In the genomic region with DNA sequence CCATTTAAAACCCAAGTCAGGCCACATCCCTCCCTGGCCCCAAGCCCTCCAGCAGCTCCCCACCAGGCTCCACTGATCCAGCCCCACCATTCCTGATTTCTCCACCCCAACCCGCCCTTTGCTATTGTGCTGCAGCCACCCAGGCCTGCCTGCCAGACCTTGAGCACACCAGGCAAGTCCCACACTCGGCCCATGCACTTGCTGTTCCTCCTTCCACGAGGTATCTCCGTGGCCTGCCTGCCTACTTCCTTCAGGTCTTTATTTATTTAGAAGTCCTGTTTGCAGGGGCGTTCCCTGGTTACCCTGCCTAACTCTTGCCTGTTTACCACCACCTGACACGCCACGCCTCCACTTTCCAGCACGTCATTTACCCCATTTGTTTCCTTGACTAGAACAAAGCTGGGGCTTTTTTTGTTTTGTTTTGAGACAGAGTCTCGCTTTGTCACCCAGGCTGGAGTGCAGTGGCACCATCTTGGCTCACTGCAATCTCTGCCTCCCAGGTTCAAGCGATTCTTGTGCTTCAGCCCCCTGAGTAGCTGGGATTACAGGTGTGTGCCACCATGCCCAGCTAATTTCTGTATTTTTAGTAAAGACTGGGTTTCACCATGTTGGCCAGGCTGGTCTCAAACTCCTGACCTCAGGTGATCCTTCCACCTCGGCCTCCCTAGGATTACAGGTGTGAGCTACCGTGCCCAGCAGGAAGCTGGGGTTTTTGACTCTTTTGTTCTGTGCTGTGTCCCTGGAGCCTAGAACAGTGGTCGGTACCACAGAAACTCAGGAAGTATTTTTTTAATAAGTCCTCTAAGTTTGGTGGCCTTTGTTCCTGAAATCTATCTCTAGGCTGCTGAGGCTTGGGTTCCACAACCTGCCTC, we compare ENCODE assay signal across 8 cellular contexts. TPM values are rescaled to one million over a fixed set of nuclear protein-coding genes. Genes with fewer than 3 reads are reported as not detected.
DNase-seq lines count a peak whose midpoint lies in the region; ATAC-seq and TF ChIP-seq lines count a peak whose summit lies in the region.

No MANE protein-coding gene starts in this region.

- intact Hi-C loops in Panc1 (cut with micrococcal nuclease; ENCODE audit: unreplicated experiment): loop anchor here (5.0 kb wide), 1 partner anchor 243 kb away; the partner anchor contains the start of gene MEI1

- peaks cover 7% of the 10 kb centered on the region for H3K36me3 ChIP-seq in Panc1 (ENCODE audit: control insufficient read depth, insufficient read depth, low read length)

- CTCF ChIA-PET in Panc1 (lab: Charles Lee): interaction anchor here (0.6 to 1.8 kb wide), 5 partner anchors 14 to 357 kb away, joined by 4 to 13 read pairs (median 8); no protein-coding TSS in a partner anchor

- H3K4me1 ChIP-seq in Panc1 (ENCODE audit: control insufficient read depth, insufficient read depth, low read length) (no peaks in the 10 kb centered on the region; the same call in none of the 2 replicates), mononuclear cell (ENCODE audit: insufficient read depth, low read length) (peaks cover 47% of the 10 kb centered on the region)

- H3K27me3 ChIP-seq in Panc1 (ENCODE audit: control insufficient read depth, insufficient read depth, low read length) (no peaks in the 10 kb centered on the region), mononuclear cell (ENCODE audit: insufficient read depth, low read length) (no peaks in the 10 kb centered on the region)

- ATAC-seq in HG02642 (IDR thresholded peaks at IDR 0.05; ENCODE audit: poor library complexity, unreplicated experiment) (peak; percentile 56), Panc1 (peak; percentile 76)

- TF ChIP-seq CTCF in Panc1 (IDR thresholded peaks at IDR 0.05): no peak

- no peak overlapping the region for H3K27ac ChIP-seq in Panc1 (ENCODE audit: low read length)

- no peaks in the 10 kb centered on the region for H3K9me3 Mint-ChIP-seq in activated naive CD4-positive, alpha-beta T cell treated with anti-CD3 and anti-CD28 coated beads, Interleukin-2, amount 50 U/mL, for 24 hours

- H3K36me3 Mint-ChIP-seq in activated naive CD4-positive, alpha-beta T cell treated with anti-CD3 and anti-CD28 coated beads, Interleukin-2, amount 50 U/mL, for 24 hours: peaks cover 1% of the 10 kb centered on the region

- POLR2A ChIA-PET in Panc1 (lab: Charles Lee): no interaction called here

- no peaks in the 10 kb centered on the region for H3K27me3 Mint-ChIP-seq in activated naive CD4-positive, alpha-beta T cell treated with anti-CD3 and anti-CD28 coated beads, Interleukin-2, amount 50 U/mL, for 24 hours

- in situ Hi-C loops in Panc1 (cut with HindIII; ENCODE audit: low pct_unique_long_range_greater_than_20kb, low sequenced_read_pairs): no loop called here

- H3K4me3 ChIP-seq in Panc1 (ENCODE audit: low read depth in 2 of 2, low read length in 2 of 2): no peak overlapping the region
- peak overlapping the region; percentile 18 for H3K4me3 ChIP-seq in mononuclear cell (ENCODE audit: low read length)

- peaks cover 34% of the 10 kb centered on the region for H3K4me1 Mint-ChIP-seq in activated naive CD4-positive, alpha-beta T cell treated with anti-CD3 and anti-CD28 coated beads, Interleukin-2, amount 50 U/mL, for 24 hours

- peak overlapping the region; percentile 98 for H3K27ac Mint-ChIP-seq in activated naive CD4-positive, alpha-beta T cell treated with anti-CD3 and anti-CD28 coated beads, Interleukin-2, amount 50 U/mL, for 24 hours

- DNase-seq in NCI-H345 (lab: John Stamatoyannopoulos, UW) (peak; percentile 20), NCI-H345 treated with DMSO at 0.1 percent for 48 hours (lab: John Stamatoyannopoulos, UW; ENCODE audit: unreplicated experiment) (no peak), Panc1 (ENCODE audit: low read depth, low spot score) (no peak), foreskin melanocyte (no peak)
- peak; percentile 97 for DNase-seq in stimulated activated naive CD4-positive, alpha-beta T cell treated with Interleukin-2 at 50 U/mL for 16 hours (lab: John Stamatoyannopoulos, UW)

- no peaks in the 10 kb centered on the region for H3K9me3 ChIP-seq in Panc1 (ENCODE audit: control insufficient read depth, insufficient read depth, low read depth, low read length)
- no peaks in the 10 kb centered on the region for H3K9me3 ChIP-seq in mononuclear cell (ENCODE audit: low read depth, low read length)

- H3K4me3 Mint-ChIP-seq in activated naive CD4-positive, alpha-beta T cell treated with anti-CD3 and anti-CD28 coated beads, Interleukin-2, amount 50 U/mL, for 24 hours: peak overlapping the region; percentile 79

- BruUV-seq in Panc1 (replicated peaks; lab: Mats Ljungman, UMichigan): no TSS peak

RNA-seq across cellular contexts. Expression of gene CENPM, which starts 6.7 kb away (rescaled TPM):
- 39.8 TPM for total RNA-seq in Panc1 (2021; ENCODE audit: unreplicated experiment)
- 25.3 TPM for polyA plus RNA-seq in Panc1 (2012; ENCODE audit: insufficient read length)
- total RNA-seq in mononuclear cell: 11.9 TPM

RNA-seq across cellular contexts. Expression of gene TNFRSF13C, which starts 13.6 kb away (rescaled TPM):
- 1.0 TPM for total RNA-seq in Panc1 (2021; ENCODE audit: unreplicated experiment)
- 0.18 TPM for polyA plus RNA-seq in Panc1 (2012; ENCODE audit: insufficient read length)
- 15.7 TPM for total RNA-seq in mononuclear cell

RNA-seq across cellular contexts. Expression of gene SHISA8, which starts 25.3 kb away (rescaled TPM):
- total RNA-seq in Panc1 (2021; ENCODE audit: unreplicated experiment) (0.62 TPM), mononuclear cell (0.52 TPM)
- polyA plus RNA-seq in Panc1 (2012; ENCODE audit: insufficient read length): not detected

RNA-seq across cellular contexts. Expression of gene SEPTIN3, which starts 29.0 kb away (rescaled TPM):
- total RNA-seq in Panc1 (2021; ENCODE audit: unreplicated experiment) (3.9 TPM), mononuclear cell (0.10 TPM)
- polyA plus RNA-seq in Panc1 (2012; ENCODE audit: insufficient read length): 3.9 TPM

Comparison
In these comparisons a context has a peak if more than half of its experiments do, and no peak if none do; other contexts are left out.
1. DNase-seq: peak in NCI-H345 (single experiment) and stimulated activated naive CD4-positive, alpha-beta T cell treated with Interleukin-2 at 50 U/mL for 16 hours (single experiment); none in NCI-H345 treated with DMSO at 0.1 percent for 48 hours (single experiment), Panc1 (single experiment) and foreskin melanocyte (single experiment).